ENCODE assay signal across 14 cellular contexts in genomic region chr11:80899381-80899780, GRCh38.
DNase-seq lines count a peak whose midpoint lies in the region; ATAC-seq, FAIRE-seq and TF ChIP-seq lines count a peak whose summit lies in the region.
"Had no signal": no experiment of that assay in that cellular context is flagged by ENCODE, and none has a peak within 500 bp of the region (broad histone marks: within the 10 kb centered on the region; RNA-seq: fewer than 3 reads in every experiment).

No MANE protein-coding gene starts in this region.

- H3K9me3 Mint-ChIP-seq in activated CD8-positive, alpha-beta T cell treated with anti-CD3 and anti-CD28 coated beads, Interleukin-2, amount 10 ng/mL, durations not matched to agents 7 days and 5 days (ENCODE audit: insufficient read depth): peaks cover 8% of the 10 kb centered on the region

- no peaks in the 10 kb centered on the region for H3K27me3 Mint-ChIP-seq in activated CD8-positive, alpha-beta T cell treated with anti-CD3 and anti-CD28 coated beads, Interleukin-2, amount 10 ng/mL, durations not matched to agents 7 days and 5 days (ENCODE audit: low read depth)
- H3K27me3 Mint-ChIP-seq: naive B cell had no signal

- dilution Hi-C loops in mammary epithelial cell (cut with HindIII; ENCODE audit: low sequenced_read_pairs): no loop called here

- H3K4me2 ChIP-seq in HepG2 (ENCODE audit: low read depth, low read length) (no peak overlapping the region), mammary epithelial cell (ENCODE audit: insufficient read depth, low read depth, low read length) (peak overlapping the region; percentile 21)

- ATAC-seq in HepG2: no peak
- ATAC-seq in right lobe of liver: no peak
- ATAC-seq in upper lobe of right lung: no peak
- no peak for ATAC-seq in activated CD8-positive, alpha-beta T cell treated with anti-CD3 and anti-CD28 coated beads, Interleukin-2, amount 10 ng/mL, durations not matched to agents 7 days and 5 days

- TF ChIP-seq RAD21 in HepG2 (CRISPR knock-in tag; IDR thresholded peaks at IDR 0.05): no peak

- H3K79me2 ChIP-seq in HepG2 (ENCODE audit: insufficient read depth, low read length): no peaks in the 10 kb centered on the region
- H3K79me2 ChIP-seq in mammary epithelial cell (ENCODE audit: insufficient read depth, low read length): no peaks in the 10 kb centered on the region

- H3K27ac Mint-ChIP-seq in activated CD8-positive, alpha-beta T cell treated with anti-CD3 and anti-CD28 coated beads, Interleukin-2, amount 10 ng/mL, durations not matched to agents 7 days and 5 days: no peak overlapping the region
- H3K27ac Mint-ChIP-seq: naive B cell had no signal

- FAIRE-seq in HepG2 (lab: Jason Lieb, UNC): no peak
- FAIRE-seq: G401.6 had no signal

- H3K36me3 ChIP-seq in HepG2 (replicated peaks in 1 of 2; ENCODE audit: control insufficient read depth in 1 of 2, insufficient read depth in 2 of 2, low read length in 2 of 2) (no peaks in the 10 kb centered on the region), right lobe of liver (no peaks in the 10 kb centered on the region), mammary epithelial cell (ENCODE audit: insufficient read depth, low read length) (no peaks in the 10 kb centered on the region), upper lobe of right lung (no peaks in the 10 kb centered on the region)

- no peaks in the 10 kb centered on the region for H3K36me3 Mint-ChIP-seq in activated CD8-positive, alpha-beta T cell treated with anti-CD3 and anti-CD28 coated beads, Interleukin-2, amount 10 ng/mL, durations not matched to agents 7 days and 5 days (ENCODE audit: low read depth)
- H3K36me3 Mint-ChIP-seq: naive B cell had no signal

- H3K27me3 ChIP-seq in HepG2 (ENCODE audit: control insufficient read depth in 1 of 2, insufficient read depth in 2 of 2, low read length in 2 of 2) (no peaks in the 10 kb centered on the region), right lobe of liver (no peaks in the 10 kb centered on the region), mammary epithelial cell (ENCODE audit: insufficient read depth, low read length) (no peaks in the 10 kb centered on the region), upper lobe of right lung (no peaks in the 10 kb centered on the region)

- intact Hi-C loops in HepG2 (cut with micrococcal nuclease; ENCODE audit: unreplicated experiment) (no loop called here), right lobe of liver (cut with DNase I) (no loop called here), mammary epithelial cell (cut with micrococcal nuclease) (no loop called here), upper lobe of right lung (cut with DNase I) (no loop called here)

- no peak for TF ChIP-seq EP300 in HepG2 (IDR thresholded peaks at IDR 0.05; ENCODE audit: low read depth in 2 of 2, low read length in 2 of 2)
- no peak for TF ChIP-seq EP300 in HepG2 (CRISPR knock-in tag; IDR thresholded peaks at IDR 0.05; ENCODE audit: borderline replicate concordance)

- TF ChIP-seq CTCF in HepG2 (CRISPR knock-in tag; IDR thresholded peaks at IDR 0.05): no peak
- TF ChIP-seq CTCF in right lobe of liver (IDR thresholded peaks at IDR 0.05): no peak
- no peak for TF ChIP-seq CTCF in mammary epithelial cell (conservative IDR thresholded peaks at IDR 0.05 in 1 of 2, IDR thresholded peaks at IDR 0.05 in 1 of 2; ENCODE audit: extremely low read depth in 1 of 2, insufficient read depth in 1 of 2, low read depth in 1 of 2, low read length in 2 of 2)
- TF ChIP-seq CTCF in upper lobe of right lung (IDR thresholded peaks at IDR 0.05): no peak

- H2AFZ ChIP-seq in HepG2 (ENCODE audit: low read length) (no peak overlapping the region), mammary epithelial cell (ENCODE audit: low read depth, low read length) (no peak overlapping the region)

- BruUV-seq in HepG2 (replicated peaks; lab: Mats Ljungman, UMichigan) (no TSS peak), mammary epithelial cell (replicated peaks; lab: Mats Ljungman, UMichigan) (no TSS peak)

- H3K9me3 ChIP-seq in HepG2 (ENCODE audit: low read length) (no peaks in the 10 kb centered on the region), right lobe of liver (no peaks in the 10 kb centered on the region), mammary epithelial cell (replicated peaks; ENCODE audit: insufficient read depth, low read length) (no peaks in the 10 kb centered on the region), upper lobe of right lung (no peaks in the 10 kb centered on the region)

- H3K27ac ChIP-seq in HepG2 (ENCODE audit: extremely low read length, insufficient read depth, low read length): no peak overlapping the region
- no peak overlapping the region for H3K27ac ChIP-seq in right lobe of liver
- no peak overlapping the region for H3K27ac ChIP-seq in mammary epithelial cell (ENCODE audit: insufficient read depth, low read depth, low read length)
- H3K27ac ChIP-seq in upper lobe of right lung: no peak overlapping the region

- POLR2A ChIA-PET in HepG2 (lab: Yijun Ruan, JAX): no interaction called here
- POLR2A ChIA-PET in activated CD8-positive, alpha-beta T cell treated with anti-CD3 and anti-CD28 coated beads, Interleukin-2, amount 10 ng/mL, durations not matched to agents 7 days and 5 days (lab: Charles Lee): no interaction called here

- H3K9ac ChIP-seq in HepG2 (ENCODE audit: insufficient read depth, low read depth, low read length) (no peak overlapping the region), mammary epithelial cell (ENCODE audit: insufficient read depth, low read length) (no peak overlapping the region)

- no peak for DNase-seq in HepG2 (ENCODE audit: low spot score)
- no peak for DNase-seq in right lobe of liver
- peak; percentile 30 for DNase-seq in NCI-H1105 (lab: John Stamatoyannopoulos, UW)
- DNase-seq in mammary epithelial cell: peak; percentile 76
- DNase-seq in upper lobe of right lung: no peak
- no peak for DNase-seq in activated CD8-positive, alpha-beta T cell treated with anti-CD3 and anti-CD28 coated beads, Interleukin-2, amount 10 ng/mL, durations not matched to agents 7 days and 5 days
- no peak for DNase-seq in NCI-H187 (lab: John Stamatoyannopoulos, UW)
- DNase-seq in SW480 (ENCODE audit: low spot score): no peak
- DNase-seq: activated T-cell treated with anti-CD3 and anti-CD28 coated beads, Interleukin-2, amount 50 U/mL, for 1 hour; AML-193; naive B cell; NCI-H748 treated with DMSO at 0.1 percent for 48 hours; stimulated activated naive CD4-positive, alpha-beta T cell had no signal

- no peak for TF ChIP-seq POLR2A in HepG2 (IDR thresholded peaks at IDR 0.05; ENCODE audit: insufficient read depth in 1 of 2, low read depth in 2 of 2, low read length in 2 of 2)
- no peak for TF ChIP-seq POLR2A in right lobe of liver (IDR thresholded peaks at IDR 0.05)

- H3K4me1 Mint-ChIP-seq in activated CD8-positive, alpha-beta T cell treated with anti-CD3 and anti-CD28 coated beads, Interleukin-2, amount 10 ng/mL, durations not matched to agents 7 days and 5 days (ENCODE audit: low read depth): no peaks in the 10 kb centered on the region

- CTCF ChIA-PET in HepG2 (lab: Yijun Ruan, JAX; ENCODE audit: low intra/inter-chr PET ratio, low total read pairs): no interaction called here
- CTCF ChIA-PET in mammary epithelial cell (lab: Charles Lee; ENCODE audit: low non-redundant PET): no interaction called here
- CTCF ChIA-PET in activated CD8-positive, alpha-beta T cell treated with anti-CD3 and anti-CD28 coated beads, Interleukin-2, amount 10 ng/mL, durations not matched to agents 7 days and 5 days (lab: Charles Lee): no interaction called here

- H4K20me1 ChIP-seq in HepG2 (ENCODE audit: insufficient read depth, low read length) (no peaks in the 10 kb centered on the region), mammary epithelial cell (ENCODE audit: insufficient read depth, low read length) (no peaks in the 10 kb centered on the region)

- no peak overlapping the region for H3K4me3 Mint-ChIP-seq in activated CD8-positive, alpha-beta T cell treated with anti-CD3 and anti-CD28 coated beads, Interleukin-2, amount 10 ng/mL, durations not matched to agents 7 days and 5 days
- H3K4me3 Mint-ChIP-seq: naive B cell had no signal

- H3K4me3 ChIP-seq in HepG2 (replicated peaks in 1 of 3; ENCODE audit: insufficient read depth in 1 of 3, low read depth in 2 of 3, low read length in 3 of 3) (no peak overlapping the region), right lobe of liver (no peak overlapping the region), mammary epithelial cell (replicated peaks in 1 of 3; ENCODE audit: insufficient read depth in 1 of 3, low read depth in 2 of 3, low read length in 3 of 3) (no peak overlapping the region), upper lobe of right lung (no peak overlapping the region)

- in situ Hi-C loops in HepG2 (cut with HindIII; ENCODE audit: extremely low pct_ligation_motif_present, low pct_unique_long_range_greater_than_20kb): no loop called here
- in situ Hi-C loops in mammary epithelial cell (cut with MboI; ENCODE audit: low sequenced_read_pairs in 2 of 2): no loop called here

- H3K4me1 ChIP-seq in HepG2 (ENCODE audit: insufficient read depth, low read length) (no peaks in the 10 kb centered on the region), right lobe of liver (no peaks in the 10 kb centered on the region), mammary epithelial cell (ENCODE audit: insufficient read depth, low read length) (peaks cover 13% of the 10 kb centered on the region), upper lobe of right lung (no peaks in the 10 kb centered on the region)

- whole genome bisulfite sequencing in HepG2 (ENCODE audit: low lambda C conversion rate): 0% methylated on average over 1 of the region's 1 CpG
- 24% methylated on average over 1 of the region's 1 CpG for WGBS in right lobe of liver (ENCODE audit: insufficient coverage, low coverage, low lambda C conversion rate, missing lambda C conversion rate)
- WGBS in mammary epithelial cell (ENCODE audit: low coverage, missing lambda C conversion rate): 0% methylated on average over 1 of the region's 1 CpG

TF ChIP-seq in HepG2, 621 proteins besides CTCF, POLR2A, EP300 and RAD21:
- TF ChIP-seq ZNF598 (CRISPR knock-in tag; IDR thresholded peaks at IDR 0.05; ENCODE audit: borderline replicate concordance) (no peak), NFE2L2 (IDR thresholded peaks at IDR 0.05; ENCODE audit: low read length) (peak; percentile 30; the same call in 1 of the 2 replicates)

Comparison
In these comparisons a context has a peak if more than half of its experiments do, and no peak if none do; other contexts are left out.
1. DNase-seq: peak in NCI-H1105 (single experiment) and mammary epithelial cell (single experiment); none in HepG2 (single experiment), right lobe of liver (0 of 3), upper lobe of right lung (single experiment), activated CD8-positive, alpha-beta T cell treated with anti-CD3 and anti-CD28 coated beads, Interleukin-2, amount 10 ng/mL, durations not matched to agents 7 days and 5 days (single experiment), NCI-H187 (0 of 2) and SW480 (single experiment).